3 cellular contexts compared by ENCODE assay signal in genomic region chr3:156068151-156068550, GRCh38. TPM values are rescaled to one million over a fixed set of nuclear protein-coding genes. Genes with fewer than 3 reads are reported as not detected.
"Had no signal": no experiment of that assay in that cellular context is flagged by ENCODE, and none has a peak within 500 bp of the region (broad histone marks: within the 10 kb centered on the region; RNA-seq: fewer than 3 reads in every experiment).

No MANE protein-coding gene starts in this region.

RNA-seq across cellular contexts. Expression of gene KCNAB1, which starts 52.2 kb away (rescaled TPM):
- total RNA-seq: natural killer cell; natural killer cell treated with Interleukin-12 subunit alpha and Interleukin-12 subunit beta and Interleukin-15 and Interleukin-18, amount 100 ng/mL, for 72 hours; renal cortical epithelial cell had no signal
